ENCODE assay signal across 8 cellular contexts in genomic region chr16:27268376-27269299, GRCh38. TPM values are rescaled to one million over a fixed set of nuclear protein-coding genes. Genes with fewer than 3 reads are reported as not detected.
DNase-seq lines count a peak whose midpoint lies in the region; ATAC-seq and TF ChIP-seq lines count a peak whose summit lies in the region.

Gene NSMCE1 (minus strand): TSS chr16:27268772. CDS start chr16:27257570, 11,202 bp downstream.

- peak within 1 kb of the TSS; percentile 89 for H3K4me2 ChIP-seq in PC-9

- POLR2A ChIA-PET in PC-9 (lab: Charles Lee; ENCODE audit: unreplicated experiment): interaction anchor here (0.6 to 0.7 kb wide), 3 partner anchors 17 to 117 kb away, joined by 3 read pairs; no protein-coding TSS in a partner anchor

- H3K27me3 ChIP-seq in PC-9 (ENCODE audit: insufficient read depth, low read depth) (no peaks in the 10 kb centered on the region), esophagus muscularis mucosa (no peaks in the 10 kb centered on the region), muscle layer of duodenum (ENCODE audit: low read depth, low read length) (no peaks in the 10 kb centered on the region)

- peak within 1 kb of the TSS; percentile 94 for H2AFZ ChIP-seq in PC-9

- peak; percentile 96 for DNase-seq in DMS53 (lab: John Stamatoyannopoulos, UW)
- DNase-seq in Jurkat, Clone E6-1 (ENCODE audit: low read depth, low spot score): peak; percentile 92
- peak; percentile 90 to 98 for DNase-seq in PC-9
- peak; percentile 99 for DNase-seq in activated T-cell treated with anti-CD3 and anti-CD28 coated beads, Interleukin-2, amount 50 U/mL, for 48 hours
- peak; percentile 99 for DNase-seq in esophagus muscularis mucosa (ENCODE audit: extremely low spot score)
- DNase-seq in stimulated activated CD8-positive, alpha-beta memory T cell treated with anti-CD3 and anti-CD28 coated beads, Interleukin-7, amount 100 ng/mL, for 4 hours (ENCODE audit: low read depth in 2 of 2): peak; percentile 91 to 94

- no peaks in the 10 kb centered on the region for H4K20me1 ChIP-seq in PC-9 (ENCODE audit: insufficient read depth)

- TSS peak; percentile 86 for BruUV-seq in PC-9 (replicated peaks; lab: Mats Ljungman, UMichigan)

- H3K27ac ChIP-seq in PC-9: peak within 1 kb of the TSS; percentile 78
- H3K27ac ChIP-seq in esophagus muscularis mucosa (replicated peaks in 1 of 4): peak within 1 kb of the TSS; percentile 84 to 92 (median 88)
- H3K27ac ChIP-seq in muscle layer of duodenum (ENCODE audit: low read length): peak within 1 kb of the TSS; percentile 81

- intact Hi-C loops in PC-9 (cut with micrococcal nuclease; ENCODE audit: unreplicated experiment) (loop anchor here (1.0 kb wide), 2 partner anchors 18 to 47 kb away; no protein-coding TSS in a partner anchor), esophagus muscularis mucosa (cut with DNase I) (loop anchor here (5.0 kb wide), 1 partner anchor 44 kb away; the partner anchor contains the start of gene IL4R)

- H3K4me1 ChIP-seq in PC-9 (replicated peaks; ENCODE audit: insufficient read depth) (peaks cover 43% of the 10 kb centered on the region), esophagus muscularis mucosa (peaks cover 9 to 33% (median 32%) of the 10 kb centered on the region in 4 donors), muscle layer of duodenum (ENCODE audit: control insufficient read depth in 1 of 2, insufficient read depth in 2 of 2, low read length in 2 of 2) (peaks cover 3 to 4% of the 10 kb centered on the region in 2 donors)

- no peaks in the 10 kb centered on the region for H3K9me3 ChIP-seq in PC-9 (ENCODE audit: insufficient read depth, low read depth)
- no peaks in the 10 kb centered on the region for H3K9me3 ChIP-seq in esophagus muscularis mucosa
- H3K9me3 ChIP-seq in muscle layer of duodenum (ENCODE audit: control insufficient read depth in 1 of 2, low read length in 2 of 2): no peaks in the 10 kb centered on the region

- H3K36me3 ChIP-seq in PC-9 (ENCODE audit: low read depth) (no peaks in the 10 kb centered on the region), esophagus muscularis mucosa (no peaks in the 10 kb centered on the region), muscle layer of duodenum (ENCODE audit: control insufficient read depth in 1 of 2, insufficient read depth in 2 of 2, low read length in 2 of 2) (no peaks in the 10 kb centered on the region)

- CTCF ChIA-PET in PC-9 (lab: Charles Lee): interaction anchor here (2.3 kb wide), 1 partner anchor 34 kb away, joined by 5 read pairs; no protein-coding TSS in a partner anchor

- no peaks in the 10 kb centered on the region for H3K9me2 ChIP-seq in PC-9 (ENCODE audit: insufficient read depth)

- 0 out of 2 replicates have a peak, but pooled peaks have one; percentile 14 for TF ChIP-seq CTCF in PC-9 (conservative IDR thresholded peaks at IDR 0.05)
- TF ChIP-seq CTCF in esophagus muscularis mucosa (IDR thresholded peaks at IDR 0.05): peak in 2 of 3 experiments; percentile 31 to 38

- 4% methylated on average over 19 of the region's 58 CpGs for WGBS in esophagus muscularis mucosa

- peak; percentile 1 for TF ChIP-seq EP300 in esophagus muscularis mucosa (IDR thresholded peaks at IDR 0.05)

- H3K4me3 ChIP-seq in Jurkat, Clone E6-1 (ENCODE audit: low read length): peak within 1 kb of the TSS; percentile 92
- peak within 1 kb of the TSS; percentile 92 for H3K4me3 ChIP-seq in PC-9
- H3K4me3 ChIP-seq in esophagus muscularis mucosa: peak within 1 kb of the TSS; percentile 69 to 93 (median 79)
- peak within 1 kb of the TSS; percentile 80 to 95 for H3K4me3 ChIP-seq in muscle layer of duodenum (ENCODE audit: low read depth in 1 of 2, low read length in 2 of 2)

- H3K79me2 ChIP-seq in PC-9 (ENCODE audit: low read depth): peaks cover 42% of the 10 kb centered on the region

- ATAC-seq in GM21576 (IDR thresholded peaks at IDR 0.05; ENCODE audit: unreplicated experiment): peak; percentile 89

- peak; percentile 63 for TF ChIP-seq POLR2A in esophagus muscularis mucosa (IDR thresholded peaks at IDR 0.05; ENCODE audit: low read depth)

- H3F3A ChIP-seq in PC-9 (ENCODE audit: insufficient read depth, low read depth): peaks cover 30% of the 10 kb centered on the region

RNA-seq across cellular contexts. Expression of gene NSMCE1, which starts in this region (rescaled TPM):
- polyA plus RNA-seq in Jurkat, Clone E6-1 (2012; ENCODE audit: insufficient read depth, insufficient read length): 152 TPM
- total RNA-seq in PC-9 (2021) (114 and 121 TPM in 2 replicates), esophagus muscularis mucosa (10 to 100 TPM; 49.7 to 68.8 (median 64.0) TPM)

Comparison
In these comparisons a context has a peak if more than half of its experiments do, and no peak if none do; other contexts are left out.
1. Peak in every context shown above with its lines: DNase-seq, ATAC-seq, H3K4me3 ChIP-seq and H3K27ac ChIP-seq.